Comparison of ENCODE assay signal across 11 cellular contexts in the genomic region with DNA sequence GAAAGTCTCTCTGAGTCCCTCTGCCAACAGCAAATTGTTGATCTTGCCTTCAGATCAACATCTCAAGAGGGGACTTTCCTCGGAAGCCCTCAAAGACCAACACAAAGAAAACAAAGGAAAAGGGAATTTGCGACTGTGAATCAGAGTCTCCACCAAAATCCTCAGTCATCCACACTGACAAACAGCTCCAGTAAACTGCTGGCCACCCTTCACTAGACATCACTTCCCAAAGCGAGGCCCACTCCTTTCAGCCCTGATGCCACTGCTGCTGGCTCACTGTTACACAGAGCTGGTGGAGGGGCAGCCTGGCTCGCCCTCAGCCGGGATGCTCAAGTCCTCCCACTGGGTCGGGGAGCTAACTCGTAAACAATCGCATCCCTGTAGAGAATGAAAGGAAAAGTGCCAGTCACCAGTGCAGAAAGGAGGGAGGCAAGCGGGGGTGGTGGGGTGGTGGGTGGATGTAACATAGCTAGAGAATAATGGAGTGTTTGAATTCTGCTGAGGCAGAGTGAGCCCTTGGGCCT. TPM values are rescaled to one million over a fixed set of nuclear protein-coding genes. Genes with fewer than 3 reads are reported as not detected.
DNase-seq lines count a peak whose midpoint lies in the region; FAIRE-seq and TF ChIP-seq lines count a peak whose summit lies in the region.
"Had no signal": no experiment of that assay in that cellular context is flagged by ENCODE, and none has a peak within 500 bp of the region (broad histone marks: within the 10 kb centered on the region; RNA-seq: fewer than 3 reads in every experiment).

No MANE protein-coding gene starts in this region.

- H2AFZ ChIP-seq in H9 (ENCODE audit: low read length), result no peak overlapping the region

- H2BK20ac ChIP-seq in H9 (ENCODE audit: low read depth, low read length, poor library complexity, severe bottlenecking), result no peak overlapping the region

- 0 out of 2 replicates have a peak overlapping the region, but pooled peaks have one; percentile 17 for H3K14ac ChIP-seq in H9 (ENCODE audit: insufficient read depth, low read length)

- H3K27me3 ChIP-seq in H9 (ENCODE audit: insufficient read depth, low read length), result no peaks in the 10 kb centered on the region
- H3K27me3 ChIP-seq in sigmoid colon, result no peaks in the 10 kb centered on the region
- H3K27me3 ChIP-seq in CD4-positive, alpha-beta memory T cell (ENCODE audit: insufficient read depth, low read length), result no peaks in the 10 kb centered on the region

- CTCF ChIA-PET in CD4-positive, alpha-beta memory T cell (lab: Charles Lee; ENCODE audit: partially characterized antibody), result interaction anchor here (0.9 to 1.5 kb wide), 3 partner anchors 13 to 628 kb away, joined by 3 to 5 read pairs (median 4); no protein-coding TSS in a partner anchor

- H3K4me1 Mint-ChIP-seq in H9, result peaks cover 53 to 59% of the 10 kb centered on the region in 2 experiments
- H3K4me1 Mint-ChIP-seq in CD4-positive, alpha-beta memory T cell, result no peaks in the 10 kb centered on the region

- no peaks in the 10 kb centered on the region for H3K36me3 ChIP-seq in sigmoid colon
- no peaks in the 10 kb centered on the region for H3K36me3 ChIP-seq in CD4-positive, alpha-beta memory T cell (ENCODE audit: insufficient read depth, low read length)

- no peak overlapping the region for H2BK5ac ChIP-seq in H9 (ENCODE audit: insufficient read length, low read length)

- H3K9ac ChIP-seq in H9 (ENCODE audit: extremely low read depth, insufficient read length, low read length), result no peak overlapping the region

- no peak overlapping the region for H2BK120ac ChIP-seq in H9 (ENCODE audit: low read depth, low read length, poor library complexity, severe bottlenecking)

- H3K56ac ChIP-seq in H9 (ENCODE audit: insufficient read length, low read depth, low read length), result no peak overlapping the region

- no peak for TF ChIP-seq POLR2A in sigmoid colon (IDR thresholded peaks at IDR 0.05)
- no peak for TF ChIP-seq POLR2A in GM12892 (IDR thresholded peaks at IDR 0.05; ENCODE audit: low read depth, low read length)

- H3K4me3 ChIP-seq in sigmoid colon, result no peak overlapping the region
- no peak overlapping the region for H3K4me3 ChIP-seq in CD4-positive, alpha-beta memory T cell (ENCODE audit: low read length in 2 of 2)

- peak overlapping the region; percentile 92 to 98 (median 97) for H3K27ac Mint-ChIP-seq in H9
- no peak overlapping the region for H3K27ac Mint-ChIP-seq in CD4-positive, alpha-beta memory T cell
- H3K27ac Mint-ChIP-seq: CD4-positive, alpha-beta T cell had no signal

- H3K27ac ChIP-seq in H9 (ENCODE audit: insufficient read length, low read depth, low read length) (peak overlapping the region; percentile 31), caudate nucleus (ENCODE audit: low read depth, low read length) (peak overlapping the region; percentile 88), sigmoid colon (peak overlapping the region; percentile 16 to 74 (median 68))
- H3K27ac ChIP-seq in CD4-positive, alpha-beta memory T cell (ENCODE audit: low read depth, low read length), result no peak overlapping the region

- no peaks in the 10 kb centered on the region for H3K9me3 ChIP-seq in H9 (ENCODE audit: control insufficient read depth, low read depth, low read length)
- H3K9me3 ChIP-seq in sigmoid colon, result no peaks in the 10 kb centered on the region
- no peaks in the 10 kb centered on the region for H3K9me3 ChIP-seq in CD4-positive, alpha-beta memory T cell (ENCODE audit: control insufficient read depth in 1 of 2, low read length in 2 of 2)

- H3K36me3 Mint-ChIP-seq in H9 (ENCODE audit: insufficient read depth in 1 of 3, low read depth in 3 of 3), result peaks cover 0 to 6% (median 4%) of the 10 kb centered on the region in 3 experiments; a peak in 3 of 7 replicates
- peaks cover 0 to 3% of the 10 kb centered on the region in 2 donors for H3K36me3 Mint-ChIP-seq in CD4-positive, alpha-beta memory T cell

- POLR2A ChIA-PET in CD4-positive, alpha-beta memory T cell (lab: Charles Lee; ENCODE audit: partially characterized antibody), result no interaction called here

- H4K91ac ChIP-seq in H9 (ENCODE audit: insufficient read length, low read depth, low read length), result no peak overlapping the region

- no peak for FAIRE-seq in GM12892 (lab: Jason Lieb, UNC)
- FAIRE-seq: colon had no signal

- no peaks in the 10 kb centered on the region; a peak in 1 of 5 replicates for H3K9me3 Mint-ChIP-seq in H9
- H3K9me3 Mint-ChIP-seq in CD4-positive, alpha-beta memory T cell, result peaks cover 0 to 3% (median 0%) of the 10 kb centered on the region in 8 donors
- H3K9me3 Mint-ChIP-seq: CD4-positive, alpha-beta T cell had no signal

- H3K27me3 Mint-ChIP-seq in H9 (ENCODE audit: low read depth), result no peaks in the 10 kb centered on the region
- H3K27me3 Mint-ChIP-seq in CD4-positive, alpha-beta memory T cell, result peaks cover 4% of the 10 kb centered on the region in 2 donors
- H3K27me3 Mint-ChIP-seq: CD4-positive, alpha-beta T cell had no signal

- H3K4me3 Mint-ChIP-seq in H9, result peak overlapping the region; percentile 24 to 34; a peak in 3 of 5 replicates
- H3K4me3 Mint-ChIP-seq in CD4-positive, alpha-beta memory T cell, result no peak overlapping the region
- H3K4me3 Mint-ChIP-seq: CD4-positive, alpha-beta T cell had no signal

- no peak overlapping the region for H4K8ac ChIP-seq in H9 (replicated peaks; ENCODE audit: insufficient read length, low read depth, low read length)

- TF ChIP-seq CTCF in H9 (conservative IDR thresholded peaks at IDR 0.05) (no peak), sigmoid colon (IDR thresholded peaks at IDR 0.05) (no peak)

- DNase-seq in H9 (peak; percentile 51), caudate nucleus (lab: John Stamatoyannopoulos, UW) (peak in 60 of 61 donors; percentile 31 to 94 (median 84)), inferior parietal cortex (ENCODE audit: extremely low spot score) (peak; percentile 79), sigmoid colon (no peak), GM12892 (ENCODE audit: insufficient read length) (no peak), HT-29 (ENCODE audit: low spot score) (no peak), NCI-H510A treated with DMSO at 0.1 percent for 48 hours (lab: John Stamatoyannopoulos, UW) (no peak)
- no peak for DNase-seq in CD4-positive, alpha-beta memory T cell
- DNase-seq: CD4-positive, alpha-beta T cell; stimulated activated CD4-positive, alpha-beta T cell treated with anti-CD3 and anti-CD28 coated beads, Interleukin-12 subunit alpha, Interleukin-12 subunit beta, amount 100 ng/mL, for 4 hours had no signal

- H2AK5ac ChIP-seq in H9 (ENCODE audit: insufficient read length, low read length), result no peak overlapping the region

- WGBS in H9 (ENCODE audit: extremely low coverage, insufficient read length, low lambda C conversion rate), result no CpG with 5 or more reads among the region's 9 CpGs
- WGBS in sigmoid colon, 2 donors, result 44 to 56% methylated on average over 9 of the region's 9 CpGs

- H3K4ac ChIP-seq in H9 (ENCODE audit: low read depth, low read length), result no peak overlapping the region; the same call in 1 of the 2 replicates

- H3T11ph ChIP-seq in H9 (ENCODE audit: low read length), result no peak overlapping the region

- H4K20me1 ChIP-seq in H9 (ENCODE audit: control insufficient read depth, insufficient read depth, insufficient read length), result no peaks in the 10 kb centered on the region

- H3K79me1 ChIP-seq in H9 (ENCODE audit: insufficient read depth, low read depth, low read length, poor library complexity, severe bottlenecking), result no peaks in the 10 kb centered on the region

- H3K4me2 ChIP-seq in H9 (ENCODE audit: insufficient read depth, insufficient read length, low read length), result no peak overlapping the region

- no peak overlapping the region for H3K23ac ChIP-seq in H9 (ENCODE audit: insufficient read length, low read depth, low read length)

- H2BK12ac ChIP-seq in H9 (ENCODE audit: insufficient read length, low read depth, low read length), result no peak overlapping the region

- intact Hi-C loops in sigmoid colon (cut with DNase I), result no loop called here
- intact Hi-C loops in CD4-positive, alpha-beta memory T cell (cut with micrococcal nuclease), result no loop called here

- H3K4me1 ChIP-seq in H9 (ENCODE audit: insufficient read depth, low read length) (peaks cover 19% of the 10 kb centered on the region; the same call in 1 of the 2 replicates), sigmoid colon (peaks cover 0 to 30% (median 28%) of the 10 kb centered on the region in 4 donors)
- no peaks in the 10 kb centered on the region for H3K4me1 ChIP-seq in CD4-positive, alpha-beta memory T cell (ENCODE audit: insufficient read depth, low read length)

- H3K18ac ChIP-seq in H9 (ENCODE audit: insufficient read length, low read depth, low read length), result peak overlapping the region; percentile 12

- H3K79me2 ChIP-seq in H9 (ENCODE audit: insufficient read depth, low read length), result no peaks in the 10 kb centered on the region

- no peaks in the 10 kb centered on the region for H3K23me2 ChIP-seq in H9 (ENCODE audit: insufficient read length, low read depth, low read length, poor library complexity, severe bottlenecking)

- no peak for TF ChIP-seq EP300 in sigmoid colon (IDR thresholded peaks at IDR 0.05)

- H4K5ac ChIP-seq in H9 (ENCODE audit: insufficient read length, low read depth, low read length), result no peak overlapping the region

- H2BK15ac ChIP-seq in H9 (ENCODE audit: low read depth, low read length), result no peak overlapping the region

RNA-seq across cellular contexts. Expression of gene FGF1, which starts 1.3 kb away (rescaled TPM):
- 3.2 and 4.6 TPM in 2 replicates for total RNA-seq in H9 (2021)
- total RNA-seq in sigmoid colon, result 1 to 10 TPM; 2.0 to 5.4 (median 3.8) TPM
- polyA plus RNA-seq in sigmoid colon, result 1 to 10 TPM in 2 of 3 donors, under 1 TPM in 1; 0.60 to 1.8 (median 1.1) TPM
- not detected for polyA plus RNA-seq in GM12892 (2012; ENCODE audit: missing spikeins)
- total RNA-seq in HT-29 (2014; rRNA removed; shearing (Covaris generic)), result not detected in 2 replicates
- not detected for total RNA-seq in CD4-positive, alpha-beta memory T cell
- polyA plus RNA-seq in CD4-positive, alpha-beta memory T cell, result not detected
- total RNA-seq: CD4-positive, alpha-beta T cell had no signal

Comparison
In these comparisons a context has a peak if more than half of its experiments do, and no peak if none do; other contexts are left out.
1. DNase-seq: peak in H9 (single experiment), caudate nucleus (60 of 61) and inferior parietal cortex (single experiment); none in sigmoid colon (single experiment), GM12892 (single experiment), HT-29 (single experiment), NCI-H510A treated with DMSO at 0.1 percent for 48 hours (single experiment) and CD4-positive, alpha-beta memory T cell (0 of 5).
2. H3K27ac Mint-ChIP-seq: peak in H9 (3 of 3); none in CD4-positive, alpha-beta memory T cell (0 of 7).
3. H3K4me3 Mint-ChIP-seq: peak in H9 (2 of 2); none in CD4-positive, alpha-beta memory T cell (0 of 8).